ENCODE assay signal across 25 cellular contexts in genomic region chr10:52526251-52526823, GRCh38.
DNase-seq lines count a peak whose midpoint lies in the region; ATAC-seq, FAIRE-seq and TF ChIP-seq lines count a peak whose summit lies in the region.
"Had no signal": no experiment of that assay in that cellular context is flagged by ENCODE, and none has a peak within 500 bp of the region (broad histone marks: within the 10 kb centered on the region; RNA-seq: fewer than 3 reads in every experiment).

No MANE protein-coding gene starts in this region.

- H4K20me1 ChIP-seq in SK-N-SH (ENCODE audit: insufficient read depth): no peaks in the 10 kb centered on the region
- H4K20me1 ChIP-seq in endothelial cell of umbilical vein (replicated peaks; ENCODE audit: control insufficient read depth, extremely low read depth, insufficient read depth, low read length): no peaks in the 10 kb centered on the region

- TF ChIP-seq EP300 in SK-N-SH (IDR thresholded peaks at IDR 0.05; ENCODE audit: borderline replicate concordance in 1 of 2, low read depth in 1 of 2, low read length in 1 of 2): 0 out of 4 replicates have a peak, but pooled peaks of 1 of the 2 experiments have one; percentile 15

- CTCF ChIA-PET in SK-N-SH (lab: Yijun Ruan, JAX): no interaction called here
- CTCF ChIA-PET in endothelial cell of umbilical vein (lab: Charles Lee): interaction anchor here (0.9 to 1.1 kb wide), 4 partner anchors 203 to 218 kb away, joined by 3 read pairs; partner anchors contain the start of gene DKK1

- no peaks in the 10 kb centered on the region for H3K27me3 Mint-ChIP-seq in activated T-cell treated with anti-CD3 and anti-CD28 coated beads, Interleukin-2, amount 50 U/mL, for 4 hours (ENCODE audit: low read depth)
- H3K27me3 Mint-ChIP-seq: CD4-positive, alpha-beta memory T cell; IgD-negative memory B cell had no signal

- H3K4me1 ChIP-seq in SK-N-SH (ENCODE audit: control insufficient read depth in 1 of 2, insufficient read depth in 2 of 2, low read depth in 1 of 2, low read length in 1 of 2) (peaks cover 0 to 10% of the 10 kb centered on the region in 2 experiments; a peak in 2 of 4 replicates), endothelial cell of umbilical vein (ENCODE audit: control insufficient read depth, extremely low read depth, insufficient read depth, low read length) (peaks cover 13% of the 10 kb centered on the region), esophagus squamous epithelium (no peaks in the 10 kb centered on the region)
- H3K4me1 ChIP-seq: gastroesophageal sphincter, HAP-1, psoas muscle, vagina had no signal

- H2AFZ ChIP-seq in SK-N-SH (ENCODE audit: low read depth) (peak overlapping the region; percentile 65), endothelial cell of umbilical vein (ENCODE audit: low read depth, low read length) (peak overlapping the region; percentile 64)

- H3K9ac ChIP-seq in SK-N-SH (peak overlapping the region; percentile 3; the same call in 1 of the 2 replicates), endothelial cell of umbilical vein (replicated peaks; ENCODE audit: extremely low read depth, insufficient read depth, low read length) (peak overlapping the region; percentile 16)

- TF ChIP-seq RAD21 in SK-N-SH (IDR thresholded peaks at IDR 0.05; ENCODE audit: low read length): no peak

- WGBS in SK-N-SH (ENCODE audit: low lambda C conversion rate): 13% methylated on average over 1 of the region's 1 CpG
- 13 to 21% methylated on average over 1 of the region's 1 CpG for WGBS in esophagus squamous epithelium, 2 donors

- TF ChIP-seq POLR2A in endothelial cell of umbilical vein (IDR thresholded peaks at IDR 0.05; ENCODE audit: low read depth, low read length) (no peak), esophagus squamous epithelium (IDR thresholded peaks at IDR 0.05) (no peak)

- ATAC-seq in omental fat pad (ENCODE audit: low FRiP score) (peak; percentile 41), HG03571 (IDR thresholded peaks at IDR 0.05; ENCODE audit: unreplicated experiment) (no peak)
- no peak for ATAC-seq in activated T-cell treated with anti-CD3 and anti-CD28 coated beads, Interleukin-2, amount 50 U/mL, for 4 hours
- ATAC-seq: gastroesophageal sphincter, psoas muscle had no signal

- no peak overlapping the region for H3K4me3 Mint-ChIP-seq in activated T-cell treated with anti-CD3 and anti-CD28 coated beads, Interleukin-2, amount 50 U/mL, for 4 hours
- H3K4me3 Mint-ChIP-seq: CD4-positive, alpha-beta memory T cell; IgD-negative memory B cell; nephron had no signal

- TF ChIP-seq CTCF in SK-N-SH (IDR thresholded peaks at IDR 0.05): no peak
- TF ChIP-seq CTCF in endothelial cell of umbilical vein (IDR thresholded peaks at IDR 0.05; ENCODE audit: extremely low read depth in 1 of 2, insufficient read depth in 1 of 2, low read depth in 1 of 2, low read length in 2 of 2): no peak
- no peak for TF ChIP-seq CTCF in omental fat pad (IDR thresholded peaks at IDR 0.05)
- TF ChIP-seq CTCF in esophagus squamous epithelium (IDR thresholded peaks at IDR 0.05): no peak

- no peak for FAIRE-seq in endothelial cell of umbilical vein (lab: Jason Lieb, UNC)
- FAIRE-seq: endometrium had no signal

- H3K4me1 Mint-ChIP-seq in activated T-cell treated with anti-CD3 and anti-CD28 coated beads, Interleukin-2, amount 50 U/mL, for 4 hours (ENCODE audit: low read depth): no peaks in the 10 kb centered on the region
- H3K4me1 Mint-ChIP-seq: CD4-positive, alpha-beta memory T cell; IgD-negative memory B cell had no signal

- H3K9me3 ChIP-seq in SK-N-SH (no peaks in the 10 kb centered on the region), endothelial cell of umbilical vein (replicated peaks; ENCODE audit: control insufficient read depth, insufficient read depth, low read length) (no peaks in the 10 kb centered on the region), esophagus squamous epithelium (no peaks in the 10 kb centered on the region)
- H3K9me3 ChIP-seq: gastroesophageal sphincter, HAP-1, psoas muscle, vagina had no signal

- no peaks in the 10 kb centered on the region for H3K9me1 ChIP-seq in endothelial cell of umbilical vein (replicated peaks; ENCODE audit: control insufficient read depth, extremely low read depth, insufficient read depth, low read length)

- peaks cover 18% of the 10 kb centered on the region for H3K9me3 Mint-ChIP-seq in activated T-cell treated with anti-CD3 and anti-CD28 coated beads, Interleukin-2, amount 50 U/mL, for 4 hours

- no peaks in the 10 kb centered on the region for H3K27me3 ChIP-seq in SK-N-SH (ENCODE audit: insufficient read depth)
- no peaks in the 10 kb centered on the region for H3K27me3 ChIP-seq in endothelial cell of umbilical vein (ENCODE audit: control insufficient read depth in 2 of 2, insufficient read depth in 2 of 2, low read length in 2 of 2)
- H3K27me3 ChIP-seq in esophagus squamous epithelium: no peaks in the 10 kb centered on the region
- H3K27me3 ChIP-seq: gastroesophageal sphincter, vagina had no signal

- intact Hi-C loops in endothelial cell of umbilical vein (cut with micrococcal nuclease): no loop called here
- intact Hi-C loops in esophagus squamous epithelium (cut with DNase I): no loop called here

- peak; percentile 67 for DNase-seq in EH (ENCODE audit: low read depth)
- no peak for DNase-seq in SK-N-SH
- DNase-seq in endothelial cell of umbilical vein (ENCODE audit: low read depth, low spot score): peak; percentile 30
- no peak for DNase-seq in omental fat pad (ENCODE audit: low spot score)
- DNase-seq in activated T-cell treated with anti-CD3 and anti-CD28 coated beads, Interleukin-2, amount 50 U/mL, for 4 hours: no peak
- DNase-seq in DMS79 (lab: John Stamatoyannopoulos, UW): no peak
- no peak for DNase-seq in esophagus squamous epithelium (lab: John Stamatoyannopoulos, UW)
- DNase-seq: activated CD4-positive, alpha-beta T cell treated with anti-CD3 and anti-CD28 coated beads for 4 hours; activated gamma-delta T cell treated with Interleukin-2 at 50 U/mL for 16 hours; CD4-positive, alpha-beta memory T cell; kidney glomerular epithelial cell; mesendoderm; NCI-H1694 treated with DMSO at 0.1 percent for 48 hours; NCI-H446 treated with DMSO at 0.1 percent for 48 hours; NK-92 treated with Interleukin-12 subunit alpha and Interleukin-12 subunit beta, amount 100 ng/mL, for 24 hours; psoas muscle; stimulated activated CD4-positive, alpha-beta T cell treated with anti-CD3 and anti-CD28 coated beads, Interleukin-12 subunit alpha, Interleukin-12 subunit beta, amount 100 ng/mL, for 4 hours; substantia nigra had no signal

- POLR2A ChIA-PET in SK-N-SH (lab: Yijun Ruan, JAX) (no interaction called here), endothelial cell of umbilical vein (lab: Charles Lee) (no interaction called here)

- H3K9me2 ChIP-seq in SK-N-SH: no peaks in the 10 kb centered on the region

- peaks cover 22% of the 10 kb centered on the region for H3F3A ChIP-seq in SK-N-SH (replicated peaks; ENCODE audit: insufficient read depth)

- H3K79me2 ChIP-seq in SK-N-SH (ENCODE audit: insufficient read depth) (no peaks in the 10 kb centered on the region), endothelial cell of umbilical vein (ENCODE audit: control insufficient read depth, insufficient read depth, low read length) (no peaks in the 10 kb centered on the region)

- dilution Hi-C loops in endothelial cell of umbilical vein (cut with MboI; ENCODE audit: extremely low pct_ligation_motif_present, low sequenced_read_pairs): no loop called here

- H3K4me2 ChIP-seq in SK-N-SH (peak overlapping the region; percentile 49; the same call in 1 of the 2 replicates), endothelial cell of umbilical vein (ENCODE audit: insufficient read depth, low read length) (peak overlapping the region; percentile 53)

- no peaks in the 10 kb centered on the region for H3K36me3 Mint-ChIP-seq in activated T-cell treated with anti-CD3 and anti-CD28 coated beads, Interleukin-2, amount 50 U/mL, for 4 hours (ENCODE audit: insufficient read depth)
- H3K36me3 Mint-ChIP-seq: CD4-positive, alpha-beta memory T cell; IgD-negative memory B cell had no signal

- H3K4me3 ChIP-seq in SK-N-SH (ENCODE audit: low read depth in 2 of 2, low read length in 1 of 2) (no peak overlapping the region), endothelial cell of umbilical vein (replicated peaks in 1 of 3; ENCODE audit: insufficient read depth in 1 of 3, low read depth in 1 of 3, low read length in 3 of 3) (no peak overlapping the region), esophagus squamous epithelium (no peak overlapping the region)
- H3K4me3 ChIP-seq: gastroesophageal sphincter, HAP-1, psoas muscle, vagina had no signal

- no peaks in the 10 kb centered on the region for H3K36me3 ChIP-seq in SK-N-SH (replicated peaks in 1 of 2; ENCODE audit: control insufficient read depth in 1 of 2, insufficient read depth in 2 of 2, low read length in 1 of 2)
- no peaks in the 10 kb centered on the region for H3K36me3 ChIP-seq in endothelial cell of umbilical vein (ENCODE audit: control insufficient read depth in 2 of 2, extremely low read depth in 1 of 2, insufficient read depth in 2 of 2, low read length in 2 of 2)
- H3K36me3 ChIP-seq in esophagus squamous epithelium: no peaks in the 10 kb centered on the region
- H3K36me3 ChIP-seq: gastroesophageal sphincter, HAP-1, vagina had no signal

- H3K27ac ChIP-seq in SK-N-SH (ENCODE audit: low read depth in 2 of 2, low read length in 1 of 2): peak overlapping the region; percentile 47 to 55; a peak in 3 of 4 replicates
- no peak overlapping the region for H3K27ac ChIP-seq in endothelial cell of umbilical vein (ENCODE audit: insufficient read depth, low read depth, low read length)
- no peak overlapping the region for H3K27ac ChIP-seq in esophagus squamous epithelium
- H3K27ac ChIP-seq: gastroesophageal sphincter, psoas muscle, vagina had no signal

- BruUV-seq in endothelial cell of umbilical vein (replicated peaks; lab: Mats Ljungman, UMichigan): no TSS peak

TF ChIP-seq in SK-N-SH, 30 proteins besides CTCF, POLR2A, EP300 and RAD21 (continues in another document):
- TF ChIP-seq YY1 (IDR thresholded peaks at IDR 0.05; ENCODE audit: low read depth): no peak
- TF ChIP-seq TEAD4 (IDR thresholded peaks at IDR 0.05; ENCODE audit: borderline replicate concordance, insufficient read depth): no peak
- TF ChIP-seq GABPA (IDR thresholded peaks at IDR 0.05; ENCODE audit: low read depth): no peak
- peak; percentile 37; the same call in 1 of the 2 replicates for TF ChIP-seq MEF2A (IDR thresholded peaks at IDR 0.05; ENCODE audit: borderline replicate concordance, low read depth)
- TF ChIP-seq TCF12 (IDR thresholded peaks at IDR 0.05): peak; percentile 42
- peak; percentile 4; the same call in 1 of the 2 replicates for TF ChIP-seq JUND (IDR thresholded peaks at IDR 0.05)

TF ChIP-seq in endothelial cell of umbilical vein, 7 proteins besides CTCF, POLR2A, EP300 and RAD21:
- TF ChIP-seq FOS (IDR thresholded peaks at IDR 0.05; ENCODE audit: borderline replicate concordance, insufficient read depth, low read length): peak; percentile 9
- TF ChIP-seq EZH2 (IDR thresholded peaks at IDR 0.05; ENCODE audit: borderline replicate concordance, low read depth, low read length, severe bottlenecking): no peak

Comparison
In these comparisons a context has a peak if more than half of its experiments do, and no peak if none do; other contexts are left out.
1. DNase-seq: peak in EH (single experiment) and endothelial cell of umbilical vein (single experiment); none in SK-N-SH (single experiment), omental fat pad (single experiment), activated T-cell treated with anti-CD3 and anti-CD28 coated beads, Interleukin-2, amount 50 U/mL, for 4 hours (single experiment), DMS79 (single experiment) and esophagus squamous epithelium (single experiment).
2. H3K27ac ChIP-seq: peak in SK-N-SH (2 of 2); none in endothelial cell of umbilical vein (single experiment) and esophagus squamous epithelium (0 of 4).